In the genomic region with DNA sequence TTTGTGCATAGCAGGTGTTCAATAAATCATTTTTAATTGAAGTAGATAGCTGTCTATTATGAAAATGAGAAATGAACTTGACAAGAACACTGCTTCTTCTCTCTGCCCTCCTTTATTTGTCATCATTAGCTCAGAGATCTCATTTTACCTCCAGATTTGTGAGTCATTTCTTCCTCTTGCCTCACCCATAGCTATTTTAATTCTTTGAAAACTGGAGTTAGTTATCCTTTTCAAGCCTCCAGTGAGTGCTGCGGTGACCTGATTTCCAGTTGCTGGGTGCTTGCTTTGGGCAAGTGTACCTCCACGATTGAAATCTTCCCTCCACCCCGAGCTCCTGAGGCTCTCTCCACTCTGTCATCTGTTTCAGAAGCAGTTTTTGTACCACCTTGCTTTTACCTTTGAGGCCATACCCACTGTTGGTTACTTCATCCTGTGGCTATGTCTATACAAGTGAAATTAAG, we compare ENCODE assay signal across 10 cellular contexts.
DNase-seq lines count a peak whose midpoint lies in the region; ATAC-seq and TF ChIP-seq lines count a peak whose summit lies in the region.
"Had no signal": no experiment of that assay in that cellular context is flagged by ENCODE, and none has a peak within 500 bp of the region (broad histone marks: within the 10 kb centered on the region; RNA-seq: fewer than 3 reads in every experiment).

No MANE protein-coding gene starts in this region.

- H4K20me1 ChIP-seq in HCT116 (ENCODE audit: insufficient read depth) = no peaks in the 10 kb centered on the region

- H3K36me3 ChIP-seq in HCT116 (ENCODE audit: control insufficient read depth in 1 of 2, insufficient read depth in 2 of 2, low read length in 2 of 2) = no peaks in the 10 kb centered on the region

- TF ChIP-seq CTCF in AG09309 (IDR thresholded peaks at IDR 0.05; ENCODE audit: control insufficient read depth, insufficient read depth, low read depth, low read length, missing control alignments) = no peak
- no peak for TF ChIP-seq CTCF in HCT116 (IDR thresholded peaks at IDR 0.05 in 2 of 3, conservative IDR thresholded peaks at IDR 0.05 in 1 of 3; ENCODE audit: borderline replicate concordance in 1 of 3, insufficient read depth in 1 of 3, low read depth in 2 of 3, low read length in 2 of 3)

- no peak overlapping the region for H3K9ac ChIP-seq in HCT116 (ENCODE audit: low read length)

- RAD21 ChIA-PET in HCT116 (lab: Charles Lee; ENCODE audit: low non-redundant PET in 1 of 2, low total read pairs in 2 of 2, uncharacterized antibody in 2 of 2, unreplicated experiment in 2 of 2) = no interaction called here

- no peak overlapping the region for H3K27ac ChIP-seq in HCT116 (ENCODE audit: low read depth, low read length)

- no peaks in the 10 kb centered on the region for H3K27me3 ChIP-seq in HCT116 (ENCODE audit: insufficient read depth, low read length)

- H3K4me3 ChIP-seq in AG09309 (ENCODE audit: control insufficient read depth, low read depth, low read length) (no peak overlapping the region), HCT116 (replicated peaks in 1 of 2; ENCODE audit: low read depth in 1 of 2, low read length in 2 of 2) (no peak overlapping the region)

- H3K4me2 ChIP-seq in HCT116 (ENCODE audit: low read length) = no peak overlapping the region

- CTCF ChIA-PET in HCT116 (lab: Charles Lee) = no interaction called here

- no peak overlapping the region for H2AFZ ChIP-seq in HCT116 (ENCODE audit: low read depth, low read length, poor library complexity, severe bottlenecking)

- no peaks in the 10 kb centered on the region for H3K9me3 ChIP-seq in HCT116 (ENCODE audit: control insufficient read depth in 1 of 2, insufficient read depth in 1 of 2, low read depth in 1 of 2, low read length in 2 of 2)

- ATAC-seq in HCT116 (no peak), GM19324 (IDR thresholded peaks at IDR 0.05; ENCODE audit: low FRiP score, unreplicated experiment) (no peak), GM18870 (IDR thresholded peaks at IDR 0.05; ENCODE audit: unreplicated experiment) (no peak), HG03139 (IDR thresholded peaks at IDR 0.05; ENCODE audit: unreplicated experiment) (no peak)

- BruUV-seq in HCT116 (replicated peaks; lab: Mats Ljungman, UMichigan) = no TSS peak

- TF ChIP-seq POLR2A in HCT116 (IDR thresholded peaks at IDR 0.05; ENCODE audit: borderline replicate concordance, extremely low read depth, insufficient read depth, insufficient read length) = no peak

- no peak for TF ChIP-seq RAD21 in HCT116 (IDR thresholded peaks at IDR 0.05; ENCODE audit: low read depth)

- H3K4me1 ChIP-seq in HCT116 (ENCODE audit: control insufficient read depth in 1 of 2, insufficient read depth in 2 of 2, low read length in 2 of 2) = no peaks in the 10 kb centered on the region

- intact Hi-C loops in HCT116 (cut with micrococcal nuclease) = no loop called here

- no peaks in the 10 kb centered on the region for H3K9me2 ChIP-seq in HCT116 (ENCODE audit: insufficient read depth)

- no peaks in the 10 kb centered on the region for H3K79me2 ChIP-seq in HCT116 (ENCODE audit: insufficient read depth, low read length)

- peak; percentile 52 for DNase-seq in AG09309 (ENCODE audit: low read depth)
- no peak for DNase-seq in HCT116 (ENCODE audit: low read depth, low spot score)
- peak; percentile 41 for DNase-seq in activated naive CD4-positive, alpha-beta T cell treated with anti-CD3 and anti-CD28 coated beads, Interleukin-2, amount 50 U/mL, for 16 hours
- DNase-seq in kidney glomerular epithelial cell (lab: John Stamatoyannopoulos, UW) = peak; percentile 19
- no peak for DNase-seq in NCI-H345 (lab: John Stamatoyannopoulos, UW)
- DNase-seq: DMS153, NCI-H146 had no signal

- POLR2A ChIA-PET in HCT116 (lab: Charles Lee) = no interaction called here

TF ChIP-seq in HCT116, 20 proteins besides CTCF, POLR2A, EP300 and RAD21:
- no peak for TF ChIP-seq SP1 (IDR thresholded peaks at IDR 0.05; ENCODE audit: low read depth)
- TF ChIP-seq POLR2AphosphoS5 (IDR thresholded peaks at IDR 0.05; ENCODE audit: low read depth, low read length) = no peak
- TF ChIP-seq YY1 (IDR thresholded peaks at IDR 0.05; ENCODE audit: extremely low read depth, insufficient replicate concordance, low read depth, low read length) = no peak
- no peak for TF ChIP-seq EZH2 (IDR thresholded peaks at IDR 0.05)
- TF ChIP-seq EZH2phosphoT487 (IDR thresholded peaks at IDR 0.05; ENCODE audit: borderline replicate concordance) = no peak
- peak; percentile 27; the same call in 1 of the 2 replicates for TF ChIP-seq FOSL1 (IDR thresholded peaks at IDR 0.05; ENCODE audit: low read depth)

Comparison
In these comparisons a context has a peak if more than half of its experiments do, and no peak if none do; other contexts are left out.
1. DNase-seq: peak in AG09309 (single experiment), activated naive CD4-positive, alpha-beta T cell treated with anti-CD3 and anti-CD28 coated beads, Interleukin-2, amount 50 U/mL, for 16 hours (single experiment) and kidney glomerular epithelial cell (single experiment); none in HCT116 (single experiment) and NCI-H345 (single experiment).